Comparison of ENCODE assay signal across 8 cellular contexts in the genomic region with DNA sequence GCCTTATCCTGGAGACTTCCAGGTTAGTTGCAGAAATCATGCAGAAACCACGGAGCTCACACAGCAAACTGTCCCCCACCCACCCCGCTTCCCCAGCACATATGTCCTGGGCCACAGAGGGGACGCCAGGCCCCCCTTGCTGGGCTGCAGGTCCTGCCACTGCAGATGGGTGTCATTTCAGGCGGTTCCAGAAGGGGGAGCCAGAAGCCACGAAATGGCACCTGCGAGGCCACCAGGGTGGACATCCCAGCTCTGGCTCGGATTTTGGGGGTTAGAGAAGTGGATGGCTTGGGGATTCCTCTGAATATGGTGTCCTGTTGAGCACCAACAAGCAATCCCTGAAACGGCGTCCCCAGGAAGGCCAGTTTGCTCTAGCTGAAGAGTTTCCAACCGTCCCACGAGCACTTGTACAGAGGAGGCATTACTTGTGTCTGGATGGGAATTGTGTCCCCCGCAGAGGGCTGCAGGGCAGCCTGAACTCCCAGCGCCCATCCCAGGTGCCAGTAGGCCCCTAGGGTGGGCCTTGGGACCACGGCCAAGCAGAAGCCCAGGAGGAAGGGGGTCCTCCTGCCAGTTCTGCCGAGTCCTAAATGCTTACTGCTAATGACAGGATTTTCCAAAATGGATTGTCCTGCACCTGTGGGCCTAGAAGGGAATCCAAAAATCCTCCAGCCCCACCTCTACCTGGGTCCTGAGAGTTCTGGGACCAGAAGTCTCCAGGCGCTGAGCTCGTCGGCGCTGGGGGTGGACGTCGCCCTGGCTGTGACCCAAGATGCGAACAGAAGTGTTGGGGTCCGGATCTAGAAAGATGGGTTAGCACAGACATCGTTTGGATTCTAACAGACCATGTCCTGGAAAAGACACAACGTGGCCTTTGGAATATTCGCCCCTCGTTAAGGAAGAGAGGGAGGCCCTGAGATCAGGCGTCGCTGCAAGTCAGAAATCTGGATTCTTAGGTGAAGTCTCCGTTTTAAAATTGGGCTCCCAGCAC. TPM values are rescaled to one million over a fixed set of nuclear protein-coding genes. Genes with fewer than 3 reads are reported as not detected.
DNase-seq lines count a peak whose midpoint lies in the region; ATAC-seq, FAIRE-seq and TF ChIP-seq lines count a peak whose summit lies in the region.

No MANE protein-coding gene starts in this region.

- H3K9me2 ChIP-seq in MM.1S (replicated peaks; ENCODE audit: insufficient read depth, low read length), result no peaks in the 10 kb centered on the region

- POLR2A ChIA-PET in H1 (lab: Charles Lee; ENCODE audit: partially characterized antibody), result interaction anchor here (0.9 to 1.4 kb wide), 4 partner anchors 9 to 262 kb away, joined by 3 read pairs; no protein-coding TSS in a partner anchor

- DNase-seq in AG09319 (ENCODE audit: extremely low read depth, low read depth) (no peak), MM.1S (no peak), H1 (ENCODE audit: low read depth in 1 of 2, low spot score in 2 of 2) (peak in 1 of 2 experiments; percentile 96), mucosa of gallbladder (ENCODE audit: low spot score) (peak; percentile 63), transverse colon (peak; percentile 70)
- peak; percentile 68 to 74 for DNase-seq in activated CD4-positive, alpha-beta T cell treated with anti-CD3 and anti-CD28 coated beads, Interleukin-2, amount 50 U/mL, for 4 hours

- no peak overlapping the region for H4K91ac ChIP-seq in H1 (replicated peaks; ENCODE audit: insufficient read length, low read length)

- H3K23ac ChIP-seq in H1 (ENCODE audit: insufficient read length), result no peak overlapping the region

- H3K9ac ChIP-seq in MM.1S (ENCODE audit: low read length) (no peak overlapping the region), H1 (replicated peaks in 1 of 4; ENCODE audit: extremely low read depth in 1 of 4, low read depth in 3 of 4, low read length in 3 of 4) (no peak overlapping the region)

- no peak overlapping the region for H3K56ac ChIP-seq in H1 (replicated peaks; ENCODE audit: insufficient read length, low read depth, low read length)

- H3K4me1 ChIP-seq in MM.1S (ENCODE audit: low read length), result no peaks in the 10 kb centered on the region
- peaks cover 0 to 6% (median 2%) of the 10 kb centered on the region in 4 experiments; a peak in 3 of 7 replicates for H3K4me1 ChIP-seq in H1 (replicated peaks in 1 of 4; ENCODE audit: control insufficient read depth in 3 of 4, insufficient read depth in 4 of 4, low read length in 3 of 4)
- H3K4me1 ChIP-seq in transverse colon, result peaks cover 0 to 4% (median 1%) of the 10 kb centered on the region in 4 donors

- H3K36me3 ChIP-seq in MM.1S (replicated peaks; ENCODE audit: insufficient read depth, low read length) (no peaks in the 10 kb centered on the region), H1 (ENCODE audit: control insufficient read depth in 2 of 4, insufficient read depth in 4 of 4, low read length in 3 of 4) (no peaks in the 10 kb centered on the region; a peak in 1 of 8 replicates), transverse colon (peaks cover 0 to 5% (median 0%) of the 10 kb centered on the region in 4 donors)

- H3K18ac ChIP-seq in H1 (ENCODE audit: extremely low read depth, low read length), result no peak overlapping the region

- no peaks in the 10 kb centered on the region for H3K27me3 ChIP-seq in MM.1S (replicated peaks; ENCODE audit: insufficient read depth, low read length)
- no peaks in the 10 kb centered on the region; a peak in 3 of 7 replicates for H3K27me3 ChIP-seq in H1 (replicated peaks in 1 of 4; ENCODE audit: control insufficient read depth in 3 of 4, extremely low read depth in 1 of 4, insufficient read depth in 3 of 4, low read length in 3 of 4)
- H3K27me3 ChIP-seq in transverse colon, result peaks cover under 1% of the 10 kb centered on the region

- no peak overlapping the region for H3K4me2 ChIP-seq in MM.1S (ENCODE audit: low read depth, low read length)
- H3K4me2 ChIP-seq in H1 (ENCODE audit: insufficient read depth in 1 of 2, low read depth in 2 of 2, low read length in 2 of 2), result no peak overlapping the region

- H3K79me2 ChIP-seq in MM.1S (ENCODE audit: low read length) (no peaks in the 10 kb centered on the region), H1 (ENCODE audit: control insufficient read depth in 1 of 2, insufficient read depth in 2 of 2, low read length in 2 of 2) (no peaks in the 10 kb centered on the region)

- peak; percentile 97 to 98 for TF ChIP-seq RAD21 in H1 (IDR thresholded peaks at IDR 0.05 in 1 of 2, conservative IDR thresholded peaks at IDR 0.05 in 1 of 2; ENCODE audit: low read depth in 2 of 2, low read length in 2 of 2)

- H3K14ac ChIP-seq in H1 (ENCODE audit: insufficient read length), result no peak overlapping the region

- TF ChIP-seq POLR2A in H1 (IDR thresholded peaks at IDR 0.05; ENCODE audit: control extremely low read depth in 1 of 2, low read depth in 2 of 2, low read length in 2 of 2) (no peak), transverse colon (IDR thresholded peaks at IDR 0.05) (no peak)

- 0 out of 2 replicates have a peak overlapping the region, but pooled peaks have one; percentile 29 for H4K8ac ChIP-seq in H1 (ENCODE audit: extremely low read depth, insufficient read depth, low read length)

- CTCF ChIA-PET in H1 (lab: Charles Lee; ENCODE audit: partially characterized antibody), result interaction anchor here (0.6 to 9.7 kb wide), 45 partner anchors 9 to 579 kb away, joined by 3 to 124 read pairs (median 4); partner anchors contain the start of gene NFATC1

- no peak overlapping the region for H2BK120ac ChIP-seq in H1 (replicated peaks; ENCODE audit: low read depth, low read length)

- H3K9me3 ChIP-seq in MM.1S (replicated peaks; ENCODE audit: insufficient read depth, low read length), result no peaks in the 10 kb centered on the region
- H3K9me3 ChIP-seq in H1 (ENCODE audit: insufficient read depth in 2 of 2, low read depth in 1 of 2, low read length in 1 of 2), result no peaks in the 10 kb centered on the region
- H3K9me3 ChIP-seq in transverse colon, result no peaks in the 10 kb centered on the region

- TF ChIP-seq EP300 in H1 (IDR thresholded peaks at IDR 0.05; ENCODE audit: borderline replicate concordance in 1 of 2, low read depth in 2 of 2, low read length in 2 of 2) (no peak), transverse colon (IDR thresholded peaks at IDR 0.05; ENCODE audit: low read depth) (no peak)

- no peaks in the 10 kb centered on the region for H3F3A ChIP-seq in MM.1S (ENCODE audit: insufficient read depth, low read length)

- TF ChIP-seq CTCF in AG09319 (IDR thresholded peaks at IDR 0.05; ENCODE audit: low read depth, low read length), result peak; percentile 85
- peak; percentile 70 for TF ChIP-seq CTCF in MM.1S (IDR thresholded peaks at IDR 0.05; ENCODE audit: low read length)
- peak in 2 of 3 experiments; percentile 89 to 92; a peak in 3 of 4 replicates for TF ChIP-seq CTCF in H1 (IDR thresholded peaks at IDR 0.05; ENCODE audit: control extremely low read depth in 1 of 3, insufficient read depth in 1 of 3, low read depth in 1 of 3, low read length in 3 of 3)
- peak; percentile 73 to 91 (median 85) for TF ChIP-seq CTCF in transverse colon (IDR thresholded peaks at IDR 0.05)

- H3K4me3 ChIP-seq in MM.1S (ENCODE audit: low read length) (no peak overlapping the region), H1 (ENCODE audit: extremely low read depth in 1 of 4, insufficient read depth in 2 of 4, low read depth in 3 of 4, low read length in 4 of 4) (no peak overlapping the region), transverse colon (no peak overlapping the region)

- H2BK20ac ChIP-seq in H1 (ENCODE audit: low read length), result no peak overlapping the region

- in situ Hi-C loops in transverse colon (cut with MboI; ENCODE audit: low pct_ligation_motif_present in 1 of 4, low pct_unique_long_range_greater_than_20kb in 1 of 4, low sequenced_read_pairs in 3 of 4), result loop anchor here in 1 of 4 donors (25.0 kb wide), 2 partner anchors 131 to 256 kb away; no protein-coding TSS in a partner anchor

- no peak overlapping the region for H2BK12ac ChIP-seq in H1 (ENCODE audit: low read depth, low read length)

- H2BK15ac ChIP-seq in H1 (ENCODE audit: low read length), result no peak overlapping the region

- H2BK5ac ChIP-seq in H1 (ENCODE audit: low read depth, low read length), result no peak overlapping the region

- H2AK5ac ChIP-seq in H1 (ENCODE audit: low read depth, low read length), result no peak overlapping the region

- H4K20me1 ChIP-seq in MM.1S (ENCODE audit: insufficient read depth, low read length), result no peaks in the 10 kb centered on the region
- peaks cover 0 to 3% of the 10 kb centered on the region in 2 experiments for H4K20me1 ChIP-seq in H1 (replicated peaks in 1 of 2; ENCODE audit: control insufficient read depth in 1 of 2, insufficient read depth in 2 of 2, low read length in 2 of 2)

- no peaks in the 10 kb centered on the region for H3K23me2 ChIP-seq in H1 (ENCODE audit: low read depth, low read length)

- no peak overlapping the region for H3K27ac ChIP-seq in MM.1S (ENCODE audit: low read length)
- no peak overlapping the region for H3K27ac ChIP-seq in H1 (ENCODE audit: low read depth, low read length)
- H3K27ac ChIP-seq in transverse colon, result no peak overlapping the region

- intact Hi-C loops in transverse colon (cut with DNase I; ENCODE audit: low total_unique reads), result no loop called here

- H2AFZ ChIP-seq in MM.1S (ENCODE audit: low read length), result no peak overlapping the region
- H2AFZ ChIP-seq in H1 (ENCODE audit: low read length), result no peak overlapping the region

- H3K79me1 ChIP-seq in H1 (ENCODE audit: low read depth, low read length), result no peaks in the 10 kb centered on the region

- no peak overlapping the region for H3K4ac ChIP-seq in H1 (replicated peaks; ENCODE audit: insufficient read length, low read depth, low read length)

- ATAC-seq in GM18498 (IDR thresholded peaks at IDR 0.05; ENCODE audit: unreplicated experiment) (peak; percentile 49), HG03565 (IDR thresholded peaks at IDR 0.05; ENCODE audit: unreplicated experiment) (no peak)

- 68% methylated on average over 27 of the region's 30 CpGs; no CpG with 5 or more reads in 1 of the 2 experiments for WGBS in H1 (ENCODE audit: extremely low coverage in 1 of 2, insufficient coverage in 1 of 2, insufficient read length in 1 of 2, insufficient replicate concordance in 2 of 2, low coverage in 1 of 2, low lambda C conversion rate in 2 of 2, missing lambda C conversion rate in 1 of 2), 2 experiments
- 55 to 100% methylated on average over 2 to 30 of the region's 30 CpGs for WGBS in transverse colon (ENCODE audit: low coverage in 1 of 2), 2 donors

- no peak overlapping the region for H4K5ac ChIP-seq in H1 (ENCODE audit: insufficient read length, low read depth, low read length)

- FAIRE-seq in H1 (lab: Jason Lieb, UNC), result no peak

RNA-seq across cellular contexts. Expression of gene NFATC1, which starts 14.6 kb away (rescaled TPM):
- 6.6 and 6.8 TPM in 2 replicates for total RNA-seq in H1 (2021; fragmentation: NEBNext Ultra II Directional; extraction: Animal tissue kit (Norgen Biotek cat#: 25700))
- polyA plus RNA-seq in H1 (2011; rRNA removed), result 2.0 and 3.2 TPM in 2 replicates
- polyA plus RNA-seq in H1 (2011; cell fraction: cytosol; rRNA removed), result 1.4 TPM
- 4.2 TPM for polyA plus RNA-seq in H1 (2011; cell fraction: nucleus; rRNA removed)
- polyA plus RNA-seq in H1 (2012, experiment 1 of 2), result 4.8 to 6.0 TPM (median 5.5 TPM) in 4 replicates
- 4.5 TPM for polyA plus RNA-seq in H1 (2012, experiment 2 of 2)
- polyA plus RNA-seq in H1 (2013, experiment 1 of 2), result 3.5 TPM
- 3.6 TPM for polyA plus RNA-seq in H1 (2013, experiment 2 of 2)
- 2.4 and 2.8 TPM in 2 replicates for polyA minus RNA-seq in H1 (2011; rRNA and poly(A)+ RNA removed)
- 7.3 TPM for polyA minus RNA-seq in H1 (2011; cell fraction: cytosol; rRNA and poly(A)+ RNA removed)
- 8.7 TPM for polyA minus RNA-seq in H1 (2011; cell fraction: nucleus; rRNA and poly(A)+ RNA removed)
- 7.4 TPM for total RNA-seq in mucosa of gallbladder
- total RNA-seq in transverse colon, result 10 to 100 TPM in 3 of 4 donors, 1 to 10 TPM in 1; 5.3 to 19.1 (median 11.8) TPM

Comparison
In these comparisons a context has a peak if more than half of its experiments do, and no peak if none do; other contexts are left out.
1. DNase-seq: peak in activated CD4-positive, alpha-beta T cell treated with anti-CD3 and anti-CD28 coated beads, Interleukin-2, amount 50 U/mL, for 4 hours (2 of 2), mucosa of gallbladder (single experiment) and transverse colon (single experiment); none in AG09319 (single experiment) and MM.1S (single experiment).
2. Peak in every context shown above with its lines, with median percentiles within 50 percentile points of each other: CTCF ChIP-seq.